Comparison of ENCODE assay signal across 8 cellular contexts in genomic region chr6:164276211-164276610, GRCh38.
"Had no signal": no experiment of that assay in that cellular context is flagged by ENCODE, and none has a peak within 500 bp of the region (broad histone marks: within the 10 kb centered on the region; RNA-seq: fewer than 3 reads in every experiment).

No MANE protein-coding gene starts in this region.

- ATAC-seq: HepG2, K562 had no signal

- H3K27ac ChIP-seq: HL-60 had no signal

- H3K4me3 ChIP-seq: K562 had no signal

- DNase-seq: GOT3, H9, HCEC 1CT, IMR-90, KG1 had no signal
